15 cellular contexts compared by ENCODE assay signal in the genomic region with DNA sequence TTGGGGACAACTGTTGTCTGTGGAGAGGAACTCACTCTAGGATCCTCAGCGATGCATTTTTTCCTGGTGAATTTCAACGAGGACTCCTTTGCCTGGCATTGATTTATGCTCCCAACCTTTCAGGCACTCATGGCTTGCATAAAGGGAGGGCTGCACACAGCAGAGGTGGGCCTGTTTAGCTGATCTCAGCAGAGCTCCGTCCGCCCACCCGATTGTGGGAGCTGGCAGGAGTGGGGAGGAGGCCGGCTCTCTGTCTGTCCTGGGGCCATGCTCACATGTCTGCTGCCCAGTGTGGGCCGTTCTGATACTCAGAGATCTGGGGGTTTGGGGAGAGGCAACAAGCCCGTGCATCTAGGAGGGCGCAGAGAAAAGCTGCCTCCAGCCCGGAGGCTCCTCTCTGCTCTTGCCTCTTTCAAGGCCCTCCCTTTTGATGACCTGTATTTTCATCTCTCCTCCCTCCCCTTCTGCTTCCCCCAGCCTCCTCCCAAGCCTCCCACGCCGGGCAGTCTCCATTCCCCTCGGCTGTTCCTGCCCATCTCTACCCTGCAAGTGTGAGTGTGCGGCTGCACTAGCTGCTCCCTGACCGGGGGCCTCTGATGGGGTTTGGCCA. TPM values are rescaled to one million over a fixed set of nuclear protein-coding genes. Genes with fewer than 3 reads are reported as not detected.
DNase-seq lines count a peak whose midpoint lies in the region; TF ChIP-seq lines count a peak whose summit lies in the region.
"Had no signal": no experiment of that assay in that cellular context is flagged by ENCODE, and none has a peak within 500 bp of the region (broad histone marks: within the 10 kb centered on the region; RNA-seq: fewer than 3 reads in every experiment).

No MANE protein-coding gene starts in this region.

- DNase-seq in EH (ENCODE audit: low read depth) (peak; percentile 59), WERI-Rb-1 (no peak), kidney glomerular epithelial cell (lab: John Stamatoyannopoulos, UW) (peak; percentile 42), osteoblast (ENCODE audit: insufficient read length, low spot score, missing footprints) (peak; percentile 62), midbrain (lab: John Stamatoyannopoulos, UW) (no peak), putamen (ENCODE audit: low spot score) (no peak), testis (no peak)
- no peak for DNase-seq in activated T-cell treated with anti-CD3 and anti-CD28 coated beads, Interleukin-2, amount 50 U/mL, for 48 hours
- DNase-seq: HCEC 1CT, NCI-H1436, NCI-H345, NCI-H526 treated with DMSO at 0.1 percent for 48 hours, PC-3 had no signal

- no peaks in the 10 kb centered on the region for H3K36me3 ChIP-seq in WERI-Rb-1
- no peaks in the 10 kb centered on the region for H3K36me3 ChIP-seq in osteoblast (ENCODE audit: insufficient read depth, low read length)
- H3K36me3 ChIP-seq in testis (ENCODE audit: low read depth, missing control alignments), result no peaks in the 10 kb centered on the region
- H3K36me3 ChIP-seq: BLaER1 treated with 17β-estradiol and CSF1 and Interleukin-3, amounts not matched to agents 10 nM and 100 nM had no signal

- H3K4me1 ChIP-seq in osteoblast (ENCODE audit: insufficient read depth, low read length) (peaks cover 25% of the 10 kb centered on the region), testis (peaks cover 17% of the 10 kb centered on the region)

- no peaks in the 10 kb centered on the region for H3K9me3 ChIP-seq in WERI-Rb-1 (ENCODE audit: severe bottlenecking)
- H3K9me3 ChIP-seq in osteoblast (ENCODE audit: low read depth, low read length), result no peaks in the 10 kb centered on the region
- no peaks in the 10 kb centered on the region for H3K9me3 ChIP-seq in testis
- H3K9me3 ChIP-seq: BLaER1 treated with 17β-estradiol and CSF1 and Interleukin-3, amounts not matched to agents 10 nM and 100 nM had no signal

- TF ChIP-seq CTCF in WERI-Rb-1 (IDR thresholded peaks at IDR 0.05; ENCODE audit: low read depth, low read length), result no peak
- TF ChIP-seq CTCF in osteoblast (IDR thresholded peaks at IDR 0.05; ENCODE audit: extremely low read depth, low read depth, low read length), result no peak
- TF ChIP-seq CTCF in testis (IDR thresholded peaks at IDR 0.05), result no peak

- H3K27me3 ChIP-seq in WERI-Rb-1 (ENCODE audit: insufficient read depth, low read depth, severe bottlenecking), result no peaks in the 10 kb centered on the region
- H3K27me3 ChIP-seq in osteoblast (ENCODE audit: insufficient read depth, low read length), result no peaks in the 10 kb centered on the region
- H3K27me3 ChIP-seq in testis, result no peaks in the 10 kb centered on the region
- H3K27me3 ChIP-seq: BLaER1 treated with 17β-estradiol and CSF1 and Interleukin-3, amounts not matched to agents 10 nM and 100 nM had no signal

- peak overlapping the region; percentile 7; the same call in 1 of the 2 replicates for H3K27ac ChIP-seq in WERI-Rb-1
- H3K27ac ChIP-seq in osteoblast (ENCODE audit: low read depth, low read length), result no peak overlapping the region
- no peak overlapping the region for H3K27ac ChIP-seq in testis

- no peak overlapping the region for H3K4me3 ChIP-seq in WERI-Rb-1 (ENCODE audit: low read depth, low read length)
- no peak overlapping the region for H3K4me3 ChIP-seq in osteoblast (ENCODE audit: insufficient read depth, low read length)
- H3K4me3 ChIP-seq in testis, result no peak overlapping the region
- H3K4me3 ChIP-seq: BLaER1 treated with 17β-estradiol and CSF1 and Interleukin-3, amounts not matched to agents 10 nM and 100 nM had no signal

- intact Hi-C loops in testis (cut with DNase I; ENCODE audit: low total_unique reads), result no loop called here

- no peak overlapping the region for H3K4me2 ChIP-seq in osteoblast (ENCODE audit: insufficient read depth, low read length)

- no peaks in the 10 kb centered on the region for H3K79me2 ChIP-seq in osteoblast (ENCODE audit: insufficient read depth, low read length)

- 47 to 53% methylated on average over 14 to 15 of the region's 15 CpGs for WGBS in testis, 2 donors

- no peak overlapping the region for H2AFZ ChIP-seq in osteoblast (ENCODE audit: low read length)

- no peaks in the 10 kb centered on the region for H4K20me1 ChIP-seq in osteoblast (ENCODE audit: insufficient read depth, low read length)
- H4K20me1 ChIP-seq: BLaER1 treated with 17β-estradiol and CSF1 and Interleukin-3, amounts not matched to agents 10 nM and 100 nM had no signal

- no peak for TF ChIP-seq POLR2A in testis (IDR thresholded peaks at IDR 0.05)

RNA-seq across cellular contexts. Expression of gene MLN, which starts 39.4 kb away (rescaled TPM):
- total RNA-seq in osteoblast, result not detected in 2 replicates
- total RNA-seq in testis, result not detected
- not detected for polyA plus RNA-seq in testis (ENCODE audit: insufficient read depth, low read depth, low replicate concordance)
- total RNA-seq: LHCN-M2, PC-3 had no signal

RNA-seq across cellular contexts. Expression of gene LEMD2, which starts 54.3 kb away (rescaled TPM):
- total RNA-seq in osteoblast (47.4 and 49.2 TPM in 2 replicates), testis (10 to 100 TPM; 71.2 to 77.0 TPM)
- 89.5 TPM for polyA plus RNA-seq in testis (ENCODE audit: insufficient read depth, low read depth, low replicate concordance)

Comparison
In these comparisons a context has a peak if more than half of its experiments do, and no peak if none do; other contexts are left out.
1. DNase-seq: peak in EH (single experiment), kidney glomerular epithelial cell (single experiment) and osteoblast (single experiment); none in WERI-Rb-1 (single experiment), midbrain (single experiment), activated T-cell treated with anti-CD3 and anti-CD28 coated beads, Interleukin-2, amount 50 U/mL, for 48 hours (0 of 2), putamen (single experiment) and testis (single experiment).